In genomic region chr16:3868967-3869366, GRCh38 we compare ENCODE assay signal across 24 cellular contexts. TPM values are rescaled to one million over a fixed set of nuclear protein-coding genes. Genes with fewer than 3 reads are reported as not detected.
DNase-seq lines count a peak whose midpoint lies in the region; ATAC-seq and TF ChIP-seq lines count a peak whose summit lies in the region.
"Had no signal": no experiment of that assay in that cellular context is flagged by ENCODE, and none has a peak within 500 bp of the region (broad histone marks: within the 10 kb centered on the region; RNA-seq: fewer than 3 reads in every experiment).

No MANE protein-coding gene starts in this region.

- peaks cover 96% of the 10 kb centered on the region for H3K4me1 Mint-ChIP-seq in activated naive CD4-positive, alpha-beta T cell treated with anti-CD3 and anti-CD28 coated beads, Interleukin-2, amount 50 U/mL, for 24 hours
- H3K4me1 Mint-ChIP-seq in activated naive CD4-positive, alpha-beta T cell treated with anti-CD3 and anti-CD28 coated beads for 36 hours (ENCODE audit: low read depth) = peaks cover 85% of the 10 kb centered on the region
- H3K4me1 Mint-ChIP-seq in activated B cell treated with CpG ODN at 0.5 μM for 24 hours (peaks cover 93% of the 10 kb centered on the region), CD14-positive monocyte (peaks cover 76% of the 10 kb centered on the region)
- peaks cover 53 to 98% (median 92%) of the 10 kb centered on the region in 4 donors for H3K4me1 Mint-ChIP-seq in naive thymus-derived CD8-positive, alpha-beta T cell

- TF ChIP-seq CTCF in activated B cell treated with CpG ODN at 0.5 μM for 24 hours (IDR thresholded peaks at IDR 0.05) (no peak), GM13977 (IDR thresholded peaks at IDR 0.05; ENCODE audit: extremely low read depth, insufficient read depth, missing control alignments) (no peak), CD14-positive monocyte (IDR thresholded peaks at IDR 0.05) (no peak)

- H3K4me3 Mint-ChIP-seq in activated naive CD4-positive, alpha-beta T cell treated with anti-CD3 and anti-CD28 coated beads, Interleukin-2, amount 50 U/mL, for 24 hours = peak overlapping the region; percentile 33
- no peak overlapping the region for H3K4me3 Mint-ChIP-seq in activated naive CD4-positive, alpha-beta T cell treated with anti-CD3 and anti-CD28 coated beads for 36 hours
- H3K4me3 Mint-ChIP-seq in activated B cell treated with CpG ODN at 0.5 μM for 24 hours (no peak overlapping the region), CD14-positive monocyte (no peak overlapping the region)
- H3K4me3 Mint-ChIP-seq in naive thymus-derived CD8-positive, alpha-beta T cell = peak overlapping the region in 9 of 10 donors; percentile 7 to 85 (median 49)
- H3K4me3 Mint-ChIP-seq: activated naive CD8-positive, alpha-beta T cell treated with anti-CD3 and anti-CD28 coated beads, Interleukin-2, amount 10 ng/mL, durations not matched to agents 7 days and 5 days; activated T-helper 1 cell treated with anti-CD3 and anti-CD28 coated beads, Interleukin-12 subunit alpha, Interleukin-12 subunit beta, Interleukin-2, Interleukin-4 antibody, amounts not matched to agents 30 ng/mL and 10 ng/mL and 1 ng/mL, durations not matched to agents 14 hours and 24 hours and 36 hours; dendritic cell treated with granulocyte-macrophage colony-stimulating factor and Interleukin-4, amounts not matched to agents 40 ng/mL and 50 ng/mL, for 4 days; stimulated activated naive CD8-positive, alpha-beta T cell treated with anti-CD3 and anti-CD28 coated beads, Interleukin-15, amount 100 ng/mL, for 72 hours had no signal

- no peak for DNase-seq in activated naive CD4-positive, alpha-beta T cell treated with anti-CD3 and anti-CD28 coated beads for 36 hours
- no peak for DNase-seq in activated B cell treated with CpG ODN at 0.5 μM for 24 hours
- DNase-seq in naive thymus-derived CD8-positive, alpha-beta T cell = no peak
- no peak for DNase-seq in GM13977 (ENCODE audit: low spot score)
- DNase-seq in NCI-H524 (lab: John Stamatoyannopoulos, UW) = no peak
- no peak for DNase-seq in CD14-positive monocyte (ENCODE audit: low spot score)
- DNase-seq: activated naive CD8-positive, alpha-beta T cell treated with anti-CD3 and anti-CD28 coated beads, Interleukin-2, amount 10 ng/mL, durations not matched to agents 7 days and 5 days; BE2C; EL; foreskin melanocyte; heart right ventricle; KBM-7; lower lobe of right lung; NCI-H1105; NCI-H2029 treated with DMSO at 0.1 percent for 48 hours; NCI-H446 treated with DMSO at 0.1 percent for 48 hours; RPMI8226; stimulated activated naive CD8-positive, alpha-beta T cell treated with anti-CD3 and anti-CD28 coated beads, Interleukin-15, amount 100 ng/mL, for 72 hours; T-helper 1 cell had no signal

- CTCF ChIA-PET in activated naive CD4-positive, alpha-beta T cell treated with anti-CD3 and anti-CD28 coated beads for 36 hours (lab: Charles Lee) = no interaction called here
- CTCF ChIA-PET in activated B cell treated with CpG ODN at 0.5 μM for 24 hours (lab: Charles Lee) = no interaction called here

- in situ Hi-C loops in GM13977 (cut with MboI; ENCODE audit: low pct_unique_long_range_greater_than_20kb, low sequenced_read_pairs, unreplicated experiment) = no loop called here

- H3K9me3 Mint-ChIP-seq in activated naive CD4-positive, alpha-beta T cell treated with anti-CD3 and anti-CD28 coated beads, Interleukin-2, amount 50 U/mL, for 24 hours = no peaks in the 10 kb centered on the region
- H3K9me3 Mint-ChIP-seq in activated naive CD4-positive, alpha-beta T cell treated with anti-CD3 and anti-CD28 coated beads for 36 hours = no peaks in the 10 kb centered on the region
- H3K9me3 Mint-ChIP-seq in activated B cell treated with CpG ODN at 0.5 μM for 24 hours = no peaks in the 10 kb centered on the region
- no peaks in the 10 kb centered on the region for H3K9me3 Mint-ChIP-seq in naive thymus-derived CD8-positive, alpha-beta T cell
- H3K9me3 Mint-ChIP-seq in CD14-positive monocyte = no peaks in the 10 kb centered on the region
- H3K9me3 Mint-ChIP-seq: activated naive CD8-positive, alpha-beta T cell treated with anti-CD3 and anti-CD28 coated beads, Interleukin-2, amount 10 ng/mL, durations not matched to agents 7 days and 5 days; activated T-helper 1 cell treated with anti-CD3 and anti-CD28 coated beads, Interleukin-12 subunit alpha, Interleukin-12 subunit beta, Interleukin-2, Interleukin-4 antibody, amounts not matched to agents 30 ng/mL and 10 ng/mL and 1 ng/mL, durations not matched to agents 14 hours and 24 hours and 36 hours; dendritic cell treated with granulocyte-macrophage colony-stimulating factor and Interleukin-4, amounts not matched to agents 40 ng/mL and 50 ng/mL, for 4 days; stimulated activated naive CD8-positive, alpha-beta T cell treated with anti-CD3 and anti-CD28 coated beads, Interleukin-15, amount 100 ng/mL, for 72 hours had no signal

- H3K27ac Mint-ChIP-seq in activated naive CD4-positive, alpha-beta T cell treated with anti-CD3 and anti-CD28 coated beads, Interleukin-2, amount 50 U/mL, for 24 hours = peak overlapping the region; percentile 46
- H3K27ac Mint-ChIP-seq in activated naive CD4-positive, alpha-beta T cell treated with anti-CD3 and anti-CD28 coated beads for 36 hours = no peak overlapping the region
- peak overlapping the region; percentile 43 for H3K27ac Mint-ChIP-seq in activated B cell treated with CpG ODN at 0.5 μM for 24 hours
- H3K27ac Mint-ChIP-seq in naive thymus-derived CD8-positive, alpha-beta T cell = peak overlapping the region in 9 of 10 donors; percentile 25 to 80 (median 53)
- peak overlapping the region in 2 of 7 donors; percentile 47 to 51 for H3K27ac Mint-ChIP-seq in CD14-positive monocyte
- H3K27ac Mint-ChIP-seq: activated naive CD8-positive, alpha-beta T cell treated with anti-CD3 and anti-CD28 coated beads, Interleukin-2, amount 10 ng/mL, durations not matched to agents 7 days and 5 days; activated T-helper 1 cell treated with anti-CD3 and anti-CD28 coated beads, Interleukin-12 subunit alpha, Interleukin-12 subunit beta, Interleukin-2, Interleukin-4 antibody, amounts not matched to agents 30 ng/mL and 10 ng/mL and 1 ng/mL, durations not matched to agents 14 hours and 24 hours and 36 hours; dendritic cell treated with granulocyte-macrophage colony-stimulating factor and Interleukin-4, amounts not matched to agents 40 ng/mL and 50 ng/mL, for 4 days had no signal

- H3K36me3 Mint-ChIP-seq in activated naive CD4-positive, alpha-beta T cell treated with anti-CD3 and anti-CD28 coated beads, Interleukin-2, amount 50 U/mL, for 24 hours = no peaks in the 10 kb centered on the region
- no peaks in the 10 kb centered on the region for H3K36me3 Mint-ChIP-seq in activated naive CD4-positive, alpha-beta T cell treated with anti-CD3 and anti-CD28 coated beads for 36 hours (ENCODE audit: low read depth)
- H3K36me3 Mint-ChIP-seq in activated B cell treated with CpG ODN at 0.5 μM for 24 hours (ENCODE audit: low read depth) (peaks cover 14% of the 10 kb centered on the region), CD14-positive monocyte (peaks cover 15 to 18% of the 10 kb centered on the region in 2 donors)
- peaks cover 0 to 7% (median 0%) of the 10 kb centered on the region in 3 donors for H3K36me3 Mint-ChIP-seq in naive thymus-derived CD8-positive, alpha-beta T cell

- H3K27me3 Mint-ChIP-seq in activated naive CD4-positive, alpha-beta T cell treated with anti-CD3 and anti-CD28 coated beads, Interleukin-2, amount 50 U/mL, for 24 hours = no peaks in the 10 kb centered on the region
- no peaks in the 10 kb centered on the region for H3K27me3 Mint-ChIP-seq in activated naive CD4-positive, alpha-beta T cell treated with anti-CD3 and anti-CD28 coated beads for 36 hours (ENCODE audit: low read depth)
- H3K27me3 Mint-ChIP-seq in activated B cell treated with CpG ODN at 0.5 μM for 24 hours = no peaks in the 10 kb centered on the region
- no peaks in the 10 kb centered on the region for H3K27me3 Mint-ChIP-seq in naive thymus-derived CD8-positive, alpha-beta T cell
- peaks cover 0 to 2% (median 2%) of the 10 kb centered on the region in 3 donors for H3K27me3 Mint-ChIP-seq in CD14-positive monocyte (ENCODE audit: low read depth in 3 of 3)
- H3K27me3 Mint-ChIP-seq: activated naive CD8-positive, alpha-beta T cell treated with anti-CD3 and anti-CD28 coated beads, Interleukin-2, amount 10 ng/mL, durations not matched to agents 7 days and 5 days; dendritic cell treated with granulocyte-macrophage colony-stimulating factor and Interleukin-4, amounts not matched to agents 40 ng/mL and 50 ng/mL, for 4 days; stimulated activated naive CD8-positive, alpha-beta T cell treated with anti-CD3 and anti-CD28 coated beads, Interleukin-15, amount 100 ng/mL, for 72 hours had no signal

- POLR2A ChIA-PET in activated B cell treated with CpG ODN at 0.5 μM for 24 hours (lab: Charles Lee) = no interaction called here
- POLR2A ChIA-PET in naive thymus-derived CD8-positive, alpha-beta T cell (lab: Charles Lee) = no interaction called here

- intact Hi-C loops in activated naive CD4-positive, alpha-beta T cell treated with anti-CD3 and anti-CD28 coated beads for 36 hours (cut with micrococcal nuclease) = no loop called here
- intact Hi-C loops in activated B cell treated with CpG ODN at 0.5 μM for 24 hours (cut with micrococcal nuclease) (no loop called here), CD14-positive monocyte (cut with micrococcal nuclease) (no loop called here)

- ATAC-seq in activated B cell treated with CpG ODN at 0.5 μM for 24 hours (ENCODE audit: low read depth) (no peak), HG02852 (IDR thresholded peaks at IDR 0.05; ENCODE audit: unreplicated experiment) (no peak)
- peak; percentile 10 to 29 for ATAC-seq in naive thymus-derived CD8-positive, alpha-beta T cell
- ATAC-seq: activated CD4-positive, CD25-positive, alpha-beta regulatory T cell treated with anti-CD3 and anti-CD28 coated beads, Interleukin-2, amount 50 U/mL, for 24 hours; heart right ventricle; lower lobe of right lung had no signal

RNA-seq across cellular contexts. Expression of gene CREBBP, which starts 11.5 kb away (rescaled TPM):
- 10 to 100 TPM; 29.9 to 33.0 TPM for total RNA-seq in activated naive CD4-positive, alpha-beta T cell treated with anti-CD3 and anti-CD28 coated beads for 36 hours
- total RNA-seq in activated B cell treated with CpG ODN at 0.5 μM for 24 hours = 110 and 131 TPM in 2 replicates
- total RNA-seq in naive thymus-derived CD8-positive, alpha-beta T cell = 100 to 1,000 TPM; 153 to 167 TPM
- 10 to 100 TPM in 1 of 3 donors, 1 to 10 TPM in 2; 2.9 to 12.0 (median 6.4) TPM for polyA plus RNA-seq in naive thymus-derived CD8-positive, alpha-beta T cell
- 1 to 10 TPM; 2.1 to 6.2 TPM for polyA plus RNA-seq in CD14-positive monocyte

Comparison
In these comparisons a context has a peak if more than half of its experiments do, and no peak if none do; other contexts are left out.
1. H3K4me3 Mint-ChIP-seq: peak in activated naive CD4-positive, alpha-beta T cell treated with anti-CD3 and anti-CD28 coated beads, Interleukin-2, amount 50 U/mL, for 24 hours (single experiment) and naive thymus-derived CD8-positive, alpha-beta T cell (9 of 10); none in activated naive CD4-positive, alpha-beta T cell treated with anti-CD3 and anti-CD28 coated beads for 36 hours (single experiment), activated B cell treated with CpG ODN at 0.5 μM for 24 hours (single experiment) and CD14-positive monocyte (0 of 2).
2. ATAC-seq: peak in naive thymus-derived CD8-positive, alpha-beta T cell (2 of 2); none in activated B cell treated with CpG ODN at 0.5 μM for 24 hours (single experiment) and HG02852 (single experiment).